8 cellular contexts compared by ENCODE assay signal in genomic region chr17:82458130-82458884, GRCh38. TPM values are rescaled to one million over a fixed set of nuclear protein-coding genes. Genes with fewer than 3 reads are reported as not detected.
DNase-seq lines count a peak whose midpoint lies in the region; ATAC-seq and TF ChIP-seq lines count a peak whose summit lies in the region.

TSS of gene NARF (plus strand) at chr17:82458741. CDS start at chr17:82458804, 63 bp downstream.

- H3K27me3 ChIP-seq in esophagus (ENCODE audit: control insufficient read depth in 1 of 2, insufficient read depth in 2 of 2, low read length in 2 of 2) (no peaks in the 10 kb centered on the region), muscle layer of colon (ENCODE audit: control insufficient read depth in 1 of 2, insufficient read depth in 2 of 2, low read length in 2 of 2) (no peaks in the 10 kb centered on the region)

- no peaks in the 10 kb centered on the region for H3K9me3 Mint-ChIP-seq in activated T-cell treated with anti-CD3 and anti-CD28 coated beads, Interleukin-2, amount 50 U/mL, for 24 hours

- H3K4me3 ChIP-seq in esophagus (ENCODE audit: low read depth in 1 of 2, low read length in 2 of 2) (peak within 1 kb of the TSS; percentile 76 to 92), muscle layer of colon (ENCODE audit: low read depth in 1 of 2, low read length in 2 of 2) (peak within 1 kb of the TSS; percentile 47 to 57)

- H3K4me3 Mint-ChIP-seq in activated T-cell treated with anti-CD3 and anti-CD28 coated beads, Interleukin-2, amount 50 U/mL, for 24 hours = peak within 1 kb of the TSS; percentile 90

- peaks cover 29% of the 10 kb centered on the region for H3K4me1 Mint-ChIP-seq in activated T-cell treated with anti-CD3 and anti-CD28 coated beads, Interleukin-2, amount 50 U/mL, for 24 hours (ENCODE audit: low read depth)

- peak within 1 kb of the TSS; percentile 49 for H3K9ac ChIP-seq in muscle layer of colon (ENCODE audit: low read length)

- H3K9me3 ChIP-seq in esophagus (ENCODE audit: control insufficient read depth in 2 of 2, insufficient read depth in 1 of 2, low read depth in 1 of 2, low read length in 1 of 2) (no peaks in the 10 kb centered on the region), muscle layer of colon (ENCODE audit: low read length) (no peaks in the 10 kb centered on the region)

- H3K27ac Mint-ChIP-seq in activated T-cell treated with anti-CD3 and anti-CD28 coated beads, Interleukin-2, amount 50 U/mL, for 24 hours = peak within 1 kb of the TSS; percentile 99

- H3K36me3 ChIP-seq in esophagus (ENCODE audit: control insufficient read depth in 2 of 2, insufficient read depth in 2 of 2, low read length in 1 of 2) = peaks cover under 1 to 19% of the 10 kb centered on the region in 2 donors
- peaks cover 18% of the 10 kb centered on the region for H3K36me3 ChIP-seq in muscle layer of colon (ENCODE audit: insufficient read depth, low read length)

- in situ Hi-C loops in KBM-7 (cut with MboI; ENCODE audit: low pct_unique_long_range_greater_than_20kb, low sequenced_read_pairs) = no loop called here

- 0 to 1% methylated on average over 58 to 90 of the region's 90 CpGs for WGBS in esophagus, 2 donors

- peaks cover 51% of the 10 kb centered on the region for H3K36me3 Mint-ChIP-seq in activated T-cell treated with anti-CD3 and anti-CD28 coated beads, Interleukin-2, amount 50 U/mL, for 24 hours (ENCODE audit: low read depth)

- H3K27me3 Mint-ChIP-seq in activated T-cell treated with anti-CD3 and anti-CD28 coated beads, Interleukin-2, amount 50 U/mL, for 24 hours = no peaks in the 10 kb centered on the region

- DNase-seq in DMS153 treated with DMSO at 0.1 percent for 48 hours (lab: John Stamatoyannopoulos, UW; ENCODE audit: unreplicated experiment) = peak; percentile 86
- peak; percentile 98 for DNase-seq in KBM-7
- peak; percentile 97 for DNase-seq in activated T-cell treated with anti-CD3 and anti-CD28 coated beads, Interleukin-2, amount 50 U/mL, for 24 hours
- peak; percentile 89 for DNase-seq in stimulated activated CD8-positive, alpha-beta memory T cell treated with anti-CD3 and anti-CD28 coated beads, Interleukin-7, amount 100 ng/mL, for 24 hours (ENCODE audit: low read depth)

- peaks cover 0 to 8% of the 10 kb centered on the region in 2 donors for H3K4me1 ChIP-seq in esophagus (ENCODE audit: control insufficient read depth in 2 of 2, insufficient read depth in 2 of 2, low read length in 1 of 2)
- peaks cover 15% of the 10 kb centered on the region for H3K4me1 ChIP-seq in muscle layer of colon (ENCODE audit: insufficient read depth, low read length)

- H3K27ac ChIP-seq in esophagus (ENCODE audit: low read depth in 2 of 2, low read length in 1 of 2) (peak within 1 kb of the TSS; percentile 100), muscle layer of colon (ENCODE audit: low read depth, low read length) (peak within 1 kb of the TSS; percentile 94)

- peak; percentile 86 for ATAC-seq in GM21717 (IDR thresholded peaks at IDR 0.05; ENCODE audit: unreplicated experiment)

TF ChIP-seq in PFSK-1, 5 proteins besides CTCF, POLR2A, EP300 and RAD21:
- TF ChIP-seq REST (IDR thresholded peaks at IDR 0.05; ENCODE audit: insufficient read depth in 1 of 2, low read depth in 2 of 2, low read length in 2 of 2) (peak; percentile 21 to 31; a peak in 1 of 4 replicates), TAF1 (IDR thresholded peaks at IDR 0.05; ENCODE audit: borderline replicate concordance, insufficient read depth, low read length) (peak; percentile 68; the same call in 1 of the 2 replicates), SIN3A (IDR thresholded peaks at IDR 0.05; ENCODE audit: borderline replicate concordance, insufficient read depth, low read length) (peak; percentile 56; the same call in 1 of the 2 replicates), FOXP2 (optimal IDR thresholded peaks at IDR 0.05; ENCODE audit: borderline replicate concordance, extremely low read depth, extremely low read length, insufficient read depth) (peak; percentile 84), POLR2AphosphoS5 (IDR thresholded peaks at IDR 0.05; ENCODE audit: low read depth, low read length) (peak; percentile 93)

RNA-seq across cellular contexts. Expression of gene NARF, which starts in this region (rescaled TPM):
- polyA plus RNA-seq in PFSK-1 (2012; ENCODE audit: insufficient read length, low read depth) = 107 TPM
- polyA plus RNA-seq in esophagus = 10 to 100 TPM; 31.1 to 53.3 TPM

Comparison
In these comparisons a context has a peak if more than half of its experiments do, and no peak if none do; other contexts are left out.
1. Peak in every context shown above with its lines: DNase-seq, ATAC-seq, H3K4me3 ChIP-seq and H3K27ac ChIP-seq.